1 cellular context compared by ENCODE assay signal in the genomic region with DNA sequence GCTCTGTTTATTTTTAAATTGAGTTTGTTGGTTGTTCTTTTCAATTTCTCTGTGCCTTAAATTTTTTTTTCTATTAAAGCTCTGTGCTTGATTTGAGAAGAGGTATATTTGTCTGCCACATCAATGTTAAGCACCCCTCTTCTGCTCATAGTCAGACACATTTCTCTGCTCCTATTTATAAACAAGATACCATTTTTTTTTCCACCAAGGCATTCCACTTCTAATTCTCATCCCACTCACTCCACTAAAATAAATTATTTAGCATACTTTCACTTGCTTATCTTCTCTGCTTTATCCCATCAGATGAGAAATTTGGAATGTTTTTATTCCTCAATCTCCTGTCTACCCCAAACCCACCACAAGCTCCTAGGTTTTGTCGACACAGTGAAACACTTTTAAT.
TF ChIP-seq lines count a peak whose summit lies in the region.

No MANE protein-coding gene starts in this region.

TF ChIP-seq in IMR-90, 13 proteins besides CTCF, POLR2A, EP300 and RAD21 (continued from another document):
- TF ChIP-seq, protein P1, sequence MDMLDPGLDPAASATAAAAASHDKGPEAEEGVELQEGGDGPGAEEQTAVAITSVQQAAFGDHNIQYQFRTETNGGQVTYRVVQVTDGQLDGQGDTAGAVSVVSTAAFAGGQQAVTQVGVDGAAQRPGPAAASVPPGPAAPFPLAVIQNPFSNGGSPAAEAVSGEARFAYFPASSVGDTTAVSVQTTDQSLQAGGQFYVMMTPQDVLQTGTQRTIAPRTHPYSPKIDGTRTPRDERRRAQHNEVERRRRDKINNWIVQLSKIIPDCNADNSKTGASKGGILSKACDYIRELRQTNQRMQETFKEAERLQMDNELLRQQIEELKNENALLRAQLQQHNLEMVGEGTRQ (IDR thresholded peaks at IDR 0.05; ENCODE audit: low read depth, low read length): no peak
- TF ChIP-seq CHD1 (IDR thresholded peaks at IDR 0.05; ENCODE audit: low read depth, low read length): no peak
